ENCODE assay signal across 25 cellular contexts in genomic region chr19:37803250-37803854, GRCh38.
"Had no signal": no experiment of that assay in that cellular context is flagged by ENCODE, and none has a peak within 500 bp of the region (broad histone marks: within the 10 kb centered on the region; RNA-seq: fewer than 3 reads in every experiment).

No MANE protein-coding gene starts in this region.

- H3K27me3 ChIP-seq: colonic mucosa, gastrocnemius medialis, heart left ventricle, hepatocyte, ovary, thyroid gland, vagina had no signal

- H3K9me3 ChIP-seq: colonic mucosa, thyroid gland had no signal

- H3K27ac ChIP-seq: colonic mucosa, epithelial cell of prostate, gastrocnemius medialis, heart left ventricle, hepatocyte, ovary, psoas muscle, thyroid gland, vagina had no signal

- H3K36me3 ChIP-seq: colonic mucosa, gastrocnemius medialis, ovary, thyroid gland had no signal

- DNase-seq: colonic mucosa; effector CD8-positive, alpha-beta T cell; endodermal cell; foreskin fibroblast; gastrocnemius medialis; heart left ventricle; kidney; natural killer cell; occipital lobe; ovary; posterior cingulate gyrus; psoas muscle; right cardiac atrium; small intestine; stimulated activated CD4-positive, alpha-beta T cell treated with anti-CD3 and anti-CD28 coated beads, Interleukin-15, amount 100 ng/mL, for 24 hours; stimulated activated CD4-positive, alpha-beta T cell treated with anti-CD3 and anti-CD28 coated beads, Interleukin-2, amount 100 ng/mL, for 48 hours; stimulated activated naive B cell treated with anti-CD40 and anti-IgM and Interleukin-4, amounts not matched to agents 10 μg/mL and 1 μg/mL and 100 μg/mL, for 72 hours; stimulated activated naive CD8-positive, alpha-beta T cell treated with anti-CD3 and anti-CD28 coated beads, Interleukin-15, amount 100 ng/mL, for 72 hours; thyroid gland; trophoblast cell had no signal

- FAIRE-seq: kidney, small intestine had no signal

- ATAC-seq: esophagus mucosa; gastrocnemius medialis; heart left ventricle; left lobe of liver; natural killer cell; psoas muscle; right cardiac atrium; stimulated activated naive B cell treated with anti-CD40 and anti-IgM and Interleukin-4, amounts not matched to agents 10 μg/mL and 1 μg/mL and 100 μg/mL, for 72 hours; stimulated activated naive CD8-positive, alpha-beta T cell treated with anti-CD3 and anti-CD28 coated beads, Interleukin-15, amount 100 ng/mL, for 72 hours had no signal

- H3K79me2 ChIP-seq: hepatocyte had no signal

- H2AFZ ChIP-seq: hepatocyte had no signal

- H3K4me1 ChIP-seq: colonic mucosa, gastrocnemius medialis, heart left ventricle, psoas muscle, thyroid gland, vagina had no signal

- H3K4me3 ChIP-seq: colonic mucosa, heart left ventricle, hepatocyte, ovary, psoas muscle, thyroid gland, vagina had no signal

- H3K4me2 ChIP-seq: hepatocyte had no signal
